8 cellular contexts compared by ENCODE assay signal in the genomic region with DNA sequence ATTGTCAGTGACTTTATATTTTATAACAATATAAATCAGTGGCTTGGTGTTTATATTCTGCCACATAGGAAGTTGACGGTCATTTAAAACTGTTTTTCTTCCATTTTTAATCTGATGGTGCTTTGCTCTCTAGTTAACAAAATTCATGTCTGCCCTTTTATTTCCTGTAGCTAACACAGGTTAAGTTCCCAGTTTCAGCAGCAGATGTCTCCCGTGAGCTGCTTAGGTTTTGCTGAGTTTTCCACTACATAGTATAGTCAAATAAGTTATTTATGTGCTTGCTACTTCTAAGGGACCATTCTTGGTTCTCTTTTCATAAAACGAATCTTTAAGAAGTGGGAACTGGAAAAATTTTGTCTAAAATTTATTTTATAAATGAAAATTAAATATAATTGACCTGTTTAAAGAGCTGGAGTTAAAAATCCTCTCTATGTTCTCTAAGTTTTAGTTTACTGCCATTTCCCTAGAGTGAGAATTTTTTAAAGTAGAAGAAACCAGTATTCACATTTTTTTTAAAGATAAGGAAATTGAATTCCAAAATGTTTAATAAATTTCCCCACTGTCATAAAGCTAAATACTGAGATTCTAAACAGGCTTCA. TPM values are rescaled to one million over a fixed set of nuclear protein-coding genes. Genes with fewer than 3 reads are reported as not detected.
DNase-seq lines count a peak whose midpoint lies in the region; ATAC-seq, FAIRE-seq and TF ChIP-seq lines count a peak whose summit lies in the region.

No MANE protein-coding gene starts in this region.

- H3K36me3 Mint-ChIP-seq in Calu3 (ENCODE audit: insufficient read depth, unreplicated experiment) (peaks cover 11% of the 10 kb centered on the region), T-cell (peaks cover 37% of the 10 kb centered on the region)

- no peaks in the 10 kb centered on the region; the same call in 2 of the 3 replicates for H3K9me3 ChIP-seq in GM12878 (replicated peaks; ENCODE audit: control insufficient read depth, insufficient read depth, low read length)

- H3K4me1 Mint-ChIP-seq in Calu3 (ENCODE audit: low read depth, unreplicated experiment): peaks cover 10% of the 10 kb centered on the region
- peaks cover 0 to 4% (median 2%) of the 10 kb centered on the region in 3 donors for H3K4me1 Mint-ChIP-seq in T-cell

- ATAC-seq in GM21367 (IDR thresholded peaks at IDR 0.05; ENCODE audit: unreplicated experiment) (peak; percentile 57), T-cell (replicated peaks in 1 of 4) (peak; percentile 65 to 77 (median 72)), GM12878 (peak; percentile 96), GM21526 (IDR thresholded peaks at IDR 0.05; ENCODE audit: low FRiP score, unreplicated experiment) (no peak)

- BruUV-seq in Calu3 (replicated peaks; lab: Mats Ljungman, UMichigan): no TSS peak
- no TSS peak for BruUV-seq in GM12878 (replicated peaks; lab: Mats Ljungman, UMichigan)

- peaks cover 3 to 9% of the 10 kb centered on the region in 2 experiments; a peak in 2 of 4 replicates for H3K36me3 ChIP-seq in GM12878 (ENCODE audit: control insufficient read depth in 2 of 2, insufficient read depth in 2 of 2, low read length in 1 of 2)

- WGBS in GM12878 (ENCODE audit: insufficient coverage, insufficient replicate concordance, low lambda C conversion rate, missing lambda C conversion rate): 0% methylated on average over 3 of the region's 3 CpGs

- H3K27me3 ChIP-seq in GM12878 (replicated peaks in 1 of 2; ENCODE audit: control insufficient read depth in 2 of 2, insufficient read depth in 2 of 2, low read length in 1 of 2): no peaks in the 10 kb centered on the region

- H3K4me3 ChIP-seq in GM12878: no peak overlapping the region

- no peak overlapping the region for H3K27ac ChIP-seq in GM12878 (ENCODE audit: control insufficient read depth, insufficient read depth)

- H3K4me3 Mint-ChIP-seq in Calu3 (ENCODE audit: low read depth, unreplicated experiment): no peak overlapping the region
- H3K4me3 Mint-ChIP-seq in T-cell: no peak overlapping the region

- no peak overlapping the region for H3K4me2 ChIP-seq in GM12878 (ENCODE audit: control insufficient read depth, insufficient read depth)

- H3K27ac Mint-ChIP-seq in Calu3 (ENCODE audit: unreplicated experiment) (no peak overlapping the region), T-cell (no peak overlapping the region)

- in situ Hi-C loops in GM12878 (cut with MboI): no loop called here

- no peaks in the 10 kb centered on the region for H3K4me1 ChIP-seq in GM12878 (ENCODE audit: control insufficient read depth, insufficient read depth, low read length)

- TF ChIP-seq POLR2A in GM12878 (IDR thresholded peaks at IDR 0.05; ENCODE audit: low read depth, low read length): no peak

- peaks cover 4% of the 10 kb centered on the region for H3K9me3 Mint-ChIP-seq in Calu3 (ENCODE audit: low read depth, unreplicated experiment)
- H3K9me3 Mint-ChIP-seq in T-cell: peaks cover 3 to 11% (median 4%) of the 10 kb centered on the region in 3 donors

- peak; percentile 73 for FAIRE-seq in GM12878 (lab: Jason Lieb, UNC)

- SMC1A ChIA-PET in GM12878 (lab: Charles Lee; ENCODE audit: uncharacterized antibody, unreplicated experiment): interaction anchor here (0.7 to 4.5 kb wide), 46 partner anchors 7 to 378 kb away, joined by 3 to 54 read pairs (median 4); a partner anchor contains a TSS

- RAD21 ChIA-PET in GM12878 (lab: Charles Lee; ENCODE audit: unreplicated experiment): interaction anchor here (0.6 to 4.5 kb wide), 35 partner anchors 10 to 358 kb away, joined by 3 to 47 read pairs (median 5); a partner anchor contains a TSS

- POLR2A ChIA-PET in T-cell (lab: Charles Lee) (interaction anchor here (0.5 to 1.0 kb wide), 5 partner anchors 347 to 885 kb away, joined by 3 to 5 read pairs (median 4); no protein-coding TSS in a partner anchor), GM12878 (lab: Charles Lee) (interaction anchor here (0.5 kb wide), 1 partner anchor 16 kb away, joined by 3 read pairs; no protein-coding TSS in a partner anchor)

- no peak for TF ChIP-seq EP300 in GM12878 (IDR thresholded peaks at IDR 0.05; ENCODE audit: borderline replicate concordance in 1 of 2, control insufficient read depth in 1 of 2, low read depth in 2 of 2, low read length in 2 of 2)

- peak; percentile 97 for TF ChIP-seq RAD21 in GM12878 (IDR thresholded peaks at IDR 0.05; ENCODE audit: insufficient read depth, low read depth, low read length)

- H4K20me1 ChIP-seq in GM12878 (ENCODE audit: control insufficient read depth, insufficient read depth): no peaks in the 10 kb centered on the region

- no peak overlapping the region; the same call in 1 of the 2 replicates for H2AFZ ChIP-seq in GM12878 (ENCODE audit: control insufficient read depth, low read depth, low read length)

- CTCF ChIA-PET in Calu3 (lab: Charles Lee): interaction anchor here (0.6 to 1.0 kb wide), 5 partner anchors 124 to 350 kb away, joined by 3 to 14 read pairs (median 7); no protein-coding TSS in a partner anchor
- CTCF ChIA-PET in T-cell (lab: Charles Lee): interaction anchor here (0.5 to 2.8 kb wide), 13 partner anchors 8 to 461 kb away, joined by 3 to 67 read pairs (median 4); a partner anchor contains a TSS
- CTCF ChIA-PET in GM12878 (lab: Yijun Ruan, JAX): interaction anchor here (0.6 to 7.6 kb wide), 54 partner anchors 9 to 451 kb away, joined by 3 to 114 read pairs (median 5); a partner anchor contains a TSS

- H3K27me3 Mint-ChIP-seq in Calu3 (ENCODE audit: unreplicated experiment) (no peaks in the 10 kb centered on the region), T-cell (no peaks in the 10 kb centered on the region)

- peak; percentile 67 for TF ChIP-seq CTCF in Calu3 (IDR thresholded peaks at IDR 0.05; ENCODE audit: unreplicated experiment)
- TF ChIP-seq CTCF in GM12878 (IDR thresholded peaks at IDR 0.05 in 2 of 3, conservative IDR thresholded peaks at IDR 0.05 in 1 of 3; ENCODE audit: control insufficient read depth in 2 of 3, extremely low read depth in 1 of 3, insufficient read depth in 1 of 3, low read depth in 3 of 3, low read length in 3 of 3): peak; percentile 74 to 85 (median 81)

- DNase-seq in Calu3 (peak; percentile 61), KG1 (lab: John Stamatoyannopoulos, UW) (peak; percentile 40), T-cell (peak in 33 of 34 experiments; percentile 6 to 67 (median 42)), GM12878 (ENCODE audit: low read depth, low spot score) (peak; percentile 55), iPS DF 4.7 (ENCODE audit: extremely low read depth, low spot score) (peak; percentile 46)
- peak; percentile 36 for DNase-seq in stimulated activated CD4-positive, alpha-beta T cell treated with anti-CD3 and anti-CD28 coated beads, Interleukin-12 subunit alpha, Interleukin-12 subunit beta, amount 100 ng/mL, for 4 hours

- no peak overlapping the region for H3K9ac ChIP-seq in GM12878 (ENCODE audit: control insufficient read depth, insufficient read depth, low read length)

- intact Hi-C loops in Calu3 (cut with micrococcal nuclease; ENCODE audit: unreplicated experiment) (loop anchor here (1.0 to 10.0 kb wide), 2 partner anchors 123 to 311 kb away; no protein-coding TSS in a partner anchor), GM12878 (cut with micrococcal nuclease; ENCODE audit: unreplicated experiment) (loop anchor here (2.0 to 10.0 kb wide), 5 partner anchors 91 to 349 kb away; a partner anchor contains a TSS)

- H3K79me2 ChIP-seq in GM12878 (ENCODE audit: control insufficient read depth, insufficient read depth, low read length): peaks cover 2% of the 10 kb centered on the region

TF ChIP-seq in GM12878, 131 proteins besides CTCF, POLR2A, EP300 and RAD21 (continues in another document):
- TF ChIP-seq SMARCA5 (IDR thresholded peaks at IDR 0.05): no peak
- no peak for TF ChIP-seq KDM1A (IDR thresholded peaks at IDR 0.05; ENCODE audit: borderline replicate concordance)

RNA-seq across cellular contexts. Expression of a gene that starts 20.6 kb away (rescaled TPM):
- total RNA-seq in Calu3 (2022) (not detected in 2 replicates), T-cell (under 1 TPM in 1 of 5 donors, not detected in 4; 0.38 TPM), GM12878 (2014; rRNA removed) (0.05 and 0.06 TPM in 2 replicates), GM12878 (2014; rRNA removed; fragmentation: Illumina TruSeq; extraction: Trizol) (0.13 and 0.23 TPM in 2 replicates), GM12878 (2021) (0.13 and 0.19 TPM in 2 replicates)
- not detected in 2 replicates for total RNA-seq in GM12878 (2013; cell fraction: nucleolus; rRNA removed)
- polyA plus RNA-seq in GM12878 (2011; ENCODE audit: low read depth): not detected
- polyA plus RNA-seq in GM12878 (2011; rRNA removed) (0.03 TPM in 1 of 2 replicates, not detected in the other), GM12878 (2014; fragmentation: Illumina TruSeq; extraction: Trizol) (0.14 and 0.16 TPM in 2 replicates), GM12878 (2014; fragmentation: Nextera tagmentation; extraction: Ambion mirVana) (under 1 TPM; 0.20 to 0.35 TPM), GM12878 (2014; rRNA removed) (0.10 and 0.15 TPM in 2 replicates), GM12878 (2016; fragmentation: Nextera tagmentation; extraction: Ambion mirVana) (1 to 10 TPM in 1 of 2 experiments, under 1 TPM in 1; 0.91 to 1.2 TPM)
- 0.03 TPM in 1 of 2 replicates, not detected in the other for polyA plus RNA-seq in GM12878 (2011; cell fraction: cytosol; rRNA removed)
- 0.04 TPM in 1 of 2 replicates, not detected in the other for polyA plus RNA-seq in GM12878 (2011; cell fraction: nucleus; rRNA removed)
- polyA plus RNA-seq in GM12878 (2012): 0.18 and 0.31 TPM in 2 replicates
- polyA minus RNA-seq in GM12878 (2011; rRNA and poly(A)+ RNA removed): not detected in 2 replicates
- not detected in 2 replicates for polyA minus RNA-seq in GM12878 (2011; cell fraction: cytosol; rRNA and poly(A)+ RNA removed)
- polyA minus RNA-seq in GM12878 (2011; cell fraction: nucleus; rRNA and poly(A)+ RNA removed): not detected in 2 replicates

RNA-seq across cellular contexts. Expression of a gene that starts 47.5 kb away (rescaled TPM):
- total RNA-seq in Calu3 (2022): 113 and 135 TPM in 2 replicates
- 10 to 100 TPM; 39.5 to 48.2 (median 46.9) TPM for total RNA-seq in T-cell
- total RNA-seq in GM12878 (2013; cell fraction: nucleolus; rRNA removed): 88.5 and 91.8 TPM in 2 replicates
- 104 and 110 TPM in 2 replicates for total RNA-seq in GM12878 (2014; rRNA removed)
- total RNA-seq in GM12878 (2014; rRNA removed; fragmentation: Illumina TruSeq; extraction: Trizol): 117 and 120 TPM in 2 replicates
- total RNA-seq in GM12878 (2021): 109 and 117 TPM in 2 replicates
- 31.5 TPM for polyA plus RNA-seq in GM12878 (2011; ENCODE audit: low read depth)
- 139 and 176 TPM in 2 replicates for polyA plus RNA-seq in GM12878 (2011; rRNA removed)
- 142 and 159 TPM in 2 replicates for polyA plus RNA-seq in GM12878 (2011; cell fraction: cytosol; rRNA removed)
- 73.5 and 85.9 TPM in 2 replicates for polyA plus RNA-seq in GM12878 (2011; cell fraction: nucleus; rRNA removed)
- polyA plus RNA-seq in GM12878 (2012): 45.3 and 53.4 TPM in 2 replicates
- polyA plus RNA-seq in GM12878 (2014; fragmentation: Illumina TruSeq; extraction: Trizol): 142 and 159 TPM in 2 replicates
- 100 to 1,000 TPM in 1 of 2 experiments, 10 to 100 TPM in 1; 96.4 to 220 TPM for polyA plus RNA-seq in GM12878 (2014; fragmentation: Nextera tagmentation; extraction: Ambion mirVana)
- 80.4 and 87.4 TPM in 2 replicates for polyA plus RNA-seq in GM12878 (2014; rRNA removed)
- polyA plus RNA-seq in GM12878 (2016; fragmentation: Nextera tagmentation; extraction: Ambion mirVana): 100 to 1,000 TPM; 162 to 165 TPM
- 249 and 446 TPM in 2 replicates for polyA minus RNA-seq in GM12878 (2011; rRNA and poly(A)+ RNA removed)
- polyA minus RNA-seq in GM12878 (2011; cell fraction: cytosol; rRNA and poly(A)+ RNA removed): 42.6 and 49.5 TPM in 2 replicates
- polyA minus RNA-seq in GM12878 (2011; cell fraction: nucleus; rRNA and poly(A)+ RNA removed): 42.8 and 75.7 TPM in 2 replicates
